17 cellular contexts compared by ENCODE assay signal in genomic region chr3:52470920-52471319, GRCh38. TPM values are rescaled to one million over a fixed set of nuclear protein-coding genes. Genes with fewer than 3 reads are reported as not detected.
A peak's percentile ranks its signal among the peaks of the same experiment; 100 is the strongest.
DNase-seq lines count a peak whose midpoint lies in the region; ATAC-seq and TF ChIP-seq lines count a peak whose summit lies in the region.
"Had no signal": no experiment of that assay in that cellular context is flagged by ENCODE, and none has a peak within 500 bp of the region (broad histone marks: within the 10 kb centered on the region; RNA-seq: fewer than 3 reads in every experiment).

No MANE protein-coding gene starts in this region.

- H3K36me3 Mint-ChIP-seq in activated CD8-positive, alpha-beta T cell treated with anti-CD3 and anti-CD28 coated beads, Interleukin-2, amount 10 ng/mL, durations not matched to agents 7 days and 5 days (ENCODE audit: low read depth): peaks cover 31% of the 10 kb centered on the region

- H3K4me3 ChIP-seq in heart right ventricle: no peak overlapping the region
- H3K4me3 ChIP-seq in lower lobe of right lung: no peak overlapping the region
- H3K4me3 ChIP-seq in upper lobe of right lung: no peak overlapping the region

- WGBS in heart right ventricle, 2 donors: 94 to 95% methylated on average over 4 of the region's 4 CpGs

- ATAC-seq in left cardiac atrium (no peak), heart right ventricle (no peak), lower lobe of right lung (no peak), upper lobe of right lung (no peak)
- ATAC-seq in activated CD8-positive, alpha-beta T cell treated with anti-CD3 and anti-CD28 coated beads, Interleukin-2, amount 10 ng/mL, durations not matched to agents 7 days and 5 days: no peak

- POLR2A ChIA-PET in GM10248 (lab: Yijun Ruan, JAX): no interaction called here
- POLR2A ChIA-PET in activated CD8-positive, alpha-beta T cell treated with anti-CD3 and anti-CD28 coated beads, Interleukin-2, amount 10 ng/mL, durations not matched to agents 7 days and 5 days (lab: Charles Lee): interaction anchor here (0.6 kb wide), 1 partner anchor 37 kb away, joined by 3 read pairs; no protein-coding TSS in a partner anchor

- H3K9me3 Mint-ChIP-seq in activated CD8-positive, alpha-beta T cell treated with anti-CD3 and anti-CD28 coated beads, Interleukin-2, amount 10 ng/mL, durations not matched to agents 7 days and 5 days (ENCODE audit: insufficient read depth): no peaks in the 10 kb centered on the region

- H3K36me3 ChIP-seq in heart right ventricle: peaks cover 0 to 79% (median 32%) of the 10 kb centered on the region in 9 donors
- peaks cover 70% of the 10 kb centered on the region for H3K36me3 ChIP-seq in lower lobe of right lung
- H3K36me3 ChIP-seq in upper lobe of right lung: peaks cover 42% of the 10 kb centered on the region

- TF ChIP-seq CTCF in heart right ventricle (IDR thresholded peaks at IDR 0.05) (no peak), lower lobe of right lung (IDR thresholded peaks at IDR 0.05) (no peak), upper lobe of right lung (IDR thresholded peaks at IDR 0.05) (no peak), GM10248 (IDR thresholded peaks at IDR 0.05; ENCODE audit: control extremely low read depth, extremely low read depth, low read depth, missing control alignments) (no peak)

- peaks cover 8 to 64% (median 34%) of the 10 kb centered on the region in 9 donors for H3K4me1 ChIP-seq in heart right ventricle
- H3K4me1 ChIP-seq in lower lobe of right lung: peaks cover 48% of the 10 kb centered on the region
- H3K4me1 ChIP-seq in upper lobe of right lung: peaks cover 20% of the 10 kb centered on the region
- H3K4me1 ChIP-seq: Caco-2 had no signal

- H3K27ac ChIP-seq in heart right ventricle (peak overlapping the region in 2 of 10 donors; percentile 43 to 77), angular gyrus (ENCODE audit: low read depth, low read length) (peak overlapping the region; percentile 60), lower lobe of right lung (peak overlapping the region; percentile 21), upper lobe of right lung (no peak overlapping the region)
- H3K27ac ChIP-seq: HL-60 had no signal

- H3K27me3 ChIP-seq in heart right ventricle: no peaks in the 10 kb centered on the region
- H3K27me3 ChIP-seq in lower lobe of right lung (ENCODE audit: low read depth): no peaks in the 10 kb centered on the region
- H3K27me3 ChIP-seq in upper lobe of right lung: no peaks in the 10 kb centered on the region

- no peaks in the 10 kb centered on the region for H3K9me3 ChIP-seq in heart right ventricle
- no peaks in the 10 kb centered on the region for H3K9me3 ChIP-seq in lower lobe of right lung
- no peaks in the 10 kb centered on the region for H3K9me3 ChIP-seq in upper lobe of right lung
- H3K9me3 ChIP-seq: Caco-2 had no signal

- no peak overlapping the region for H3K27ac Mint-ChIP-seq in activated CD8-positive, alpha-beta T cell treated with anti-CD3 and anti-CD28 coated beads, Interleukin-2, amount 10 ng/mL, durations not matched to agents 7 days and 5 days

- H3K27me3 Mint-ChIP-seq in activated CD8-positive, alpha-beta T cell treated with anti-CD3 and anti-CD28 coated beads, Interleukin-2, amount 10 ng/mL, durations not matched to agents 7 days and 5 days (ENCODE audit: low read depth): no peaks in the 10 kb centered on the region

- peak; percentile 17 for DNase-seq in left cardiac atrium
- no peak for DNase-seq in heart right ventricle
- DNase-seq in lower lobe of right lung: no peak
- DNase-seq in upper lobe of right lung: peak; percentile 51
- no peak for DNase-seq in GM10248 (ENCODE audit: extremely low spot score)
- DNase-seq in NCI-H510A treated with DMSO at 0.1 percent for 48 hours (lab: John Stamatoyannopoulos, UW): no peak
- DNase-seq in activated CD8-positive, alpha-beta T cell treated with anti-CD3 and anti-CD28 coated beads, Interleukin-2, amount 10 ng/mL, durations not matched to agents 7 days and 5 days: no peak
- DNase-seq: AML-193, Caco-2, EL, HCEC 1CT, NCI-H187, NCI-H345, NCI-H526 treated with DMSO at 0.1 percent for 48 hours, RPMI8226 had no signal

- H3K4me1 Mint-ChIP-seq in activated CD8-positive, alpha-beta T cell treated with anti-CD3 and anti-CD28 coated beads, Interleukin-2, amount 10 ng/mL, durations not matched to agents 7 days and 5 days (ENCODE audit: low read depth): no peaks in the 10 kb centered on the region

- no peak overlapping the region for H3K4me3 Mint-ChIP-seq in activated CD8-positive, alpha-beta T cell treated with anti-CD3 and anti-CD28 coated beads, Interleukin-2, amount 10 ng/mL, durations not matched to agents 7 days and 5 days

- intact Hi-C loops in left cardiac atrium (cut with DNase I) (loop anchor here (5.0 to 10.0 kb wide), 3 partner anchors 61 to 214 kb away; partner anchors contain the start of genes GNL3 (in 1 of the 2), NT5DC2 (in 1 of the 2), PBRM1 (in 1 of the 2) and UQCC5 (in 1 of the 2)), heart right ventricle (cut with DNase I) (loop anchor here in 6 of 10 donors (2.0 to 10.0 kb wide), 3 partner anchors 66 to 214 kb away; partner anchors contain the start of genes UQCC5 (in 6 of the 6), GNL3 (in 2 of the 6) and PBRM1 (in 2 of the 6)), lower lobe of right lung (cut with DNase I) (no loop called here), upper lobe of right lung (cut with DNase I) (loop anchor here (10.0 kb wide), 1 partner anchor 54 kb away; no protein-coding TSS in a partner anchor)

- CTCF ChIA-PET in GM10248 (lab: Yijun Ruan, JAX): interaction anchor here (1.1 to 7.6 kb wide), 7 partner anchors 11 to 181 kb away, joined by 3 to 53 read pairs (median 4); no protein-coding TSS in a partner anchor
- CTCF ChIA-PET in activated CD8-positive, alpha-beta T cell treated with anti-CD3 and anti-CD28 coated beads, Interleukin-2, amount 10 ng/mL, durations not matched to agents 7 days and 5 days (lab: Charles Lee): interaction anchor here (1.1 to 1.8 kb wide), 5 partner anchors 9 to 24 kb away, joined by 3 to 6 read pairs (median 4); partner anchors contain the start of gene TNNC1

RNA-seq across cellular contexts. Expression of gene NISCH, which starts 15.5 kb away (rescaled TPM):
- total RNA-seq in left cardiac atrium: 10 to 100 TPM; 45.9 to 49.0 TPM
- total RNA-seq in heart right ventricle: 10 to 100 TPM; 35.3 to 56.3 (median 41.9) TPM
- 10 to 100 TPM; 24.0 to 53.6 TPM for polyA plus RNA-seq in heart right ventricle
- total RNA-seq in lower lobe of right lung: 90.2 TPM
- 94.6 TPM for total RNA-seq in upper lobe of right lung
- total RNA-seq in activated CD8-positive, alpha-beta T cell treated with anti-CD3 and anti-CD28 coated beads, Interleukin-2, amount 10 ng/mL, durations not matched to agents 7 days and 5 days: 10 to 100 TPM; 77.2 to 82.6 TPM

RNA-seq across cellular contexts. Expression of gene TNNC1, which starts 17.1 kb away (rescaled TPM):
- total RNA-seq in left cardiac atrium (1,000 to 10,000 TPM; 2,841 to 3,233 TPM), heart right ventricle (1,000 to 10,000 TPM; 6,035 to 9,296 (median 8,226) TPM), lower lobe of right lung (44.0 TPM), upper lobe of right lung (88.9 TPM)
- polyA plus RNA-seq in heart right ventricle: over 10,000 TPM in 1 of 2 donors, 1,000 to 10,000 TPM in 1; 9,937 to 18,066 TPM
- 1 to 10 TPM in 1 of 2 experiments, under 1 TPM in 1; 0.84 to 2.1 TPM for total RNA-seq in activated CD8-positive, alpha-beta T cell treated with anti-CD3 and anti-CD28 coated beads, Interleukin-2, amount 10 ng/mL, durations not matched to agents 7 days and 5 days

RNA-seq across cellular contexts. Expression of gene STAB1, which starts 24.2 kb away (rescaled TPM):
- 100 to 1,000 TPM; 169 to 195 TPM for total RNA-seq in left cardiac atrium
- 100 to 1,000 TPM in 2 of 10 donors, 10 to 100 TPM in 8; 17.4 to 159 (median 33.2) TPM for total RNA-seq in heart right ventricle
- 100 to 1,000 TPM in 1 of 2 donors, 10 to 100 TPM in 1; 54.1 to 231 TPM for polyA plus RNA-seq in heart right ventricle
- total RNA-seq in lower lobe of right lung: 133 TPM
- total RNA-seq in upper lobe of right lung: 152 TPM
- under 1 TPM in 1 of 2 experiments, not detected in 1; 0.05 TPM for total RNA-seq in activated CD8-positive, alpha-beta T cell treated with anti-CD3 and anti-CD28 coated beads, Interleukin-2, amount 10 ng/mL, durations not matched to agents 7 days and 5 days

RNA-seq across cellular contexts. Expression of gene SEMA3G, which starts 26.0 kb away (rescaled TPM):
- total RNA-seq in left cardiac atrium (10 to 100 TPM; 13.7 to 19.9 TPM), heart right ventricle (10 to 100 TPM in 9 of 10 donors, 1 to 10 TPM in 1; 8.3 to 17.8 (median 16.2) TPM), lower lobe of right lung (23.6 TPM), upper lobe of right lung (27.6 TPM)
- polyA plus RNA-seq in heart right ventricle: 10 to 100 TPM; 12.1 to 13.1 TPM
- total RNA-seq in activated CD8-positive, alpha-beta T cell treated with anti-CD3 and anti-CD28 coated beads, Interleukin-2, amount 10 ng/mL, durations not matched to agents 7 days and 5 days: under 1 TPM; 0.13 to 0.21 TPM

Comparison
In these comparisons a context has a peak if more than half of its experiments do, and no peak if none do; other contexts are left out.
1. DNase-seq: peak in left cardiac atrium (single experiment) and upper lobe of right lung (single experiment); none in heart right ventricle (0 of 2), lower lobe of right lung (single experiment), GM10248 (single experiment), NCI-H510A treated with DMSO at 0.1 percent for 48 hours (single experiment) and activated CD8-positive, alpha-beta T cell treated with anti-CD3 and anti-CD28 coated beads, Interleukin-2, amount 10 ng/mL, durations not matched to agents 7 days and 5 days (single experiment).
2. RNA of gene TNNC1, which starts 17.1 kb away (total RNA-seq): 6,035 to 9,296 TPM in heart right ventricle and 2,841 to 3,233 TPM in left cardiac atrium; 88.9 TPM in upper lobe of right lung (single experiment), 44.0 TPM in lower lobe of right lung (single experiment) and 0.84 to 2.1 TPM in activated CD8-positive, alpha-beta T cell treated with anti-CD3 and anti-CD28 coated beads, Interleukin-2, amount 10 ng/mL, durations not matched to agents 7 days and 5 days; every median in the first group is over 10 times any median in the second.
3. RNA of gene STAB1, which starts 24.2 kb away (total RNA-seq): 169 to 195 TPM in left cardiac atrium, 152 TPM in upper lobe of right lung (single experiment), 133 TPM in lower lobe of right lung (single experiment) and 17.4 to 159 TPM in heart right ventricle; 0.05 TPM in activated CD8-positive, alpha-beta T cell treated with anti-CD3 and anti-CD28 coated beads, Interleukin-2, amount 10 ng/mL, durations not matched to agents 7 days and 5 days; every median in the first group is over 10 times any median in the second.